14 cellular contexts compared by ENCODE assay signal in genomic region chr14:65433157-65433556, GRCh38. TPM values are rescaled to one million over a fixed set of nuclear protein-coding genes. Genes with fewer than 3 reads are reported as not detected.
DNase-seq lines count a peak whose midpoint lies in the region; ATAC-seq and TF ChIP-seq lines count a peak whose summit lies in the region.
"Had no signal": no experiment of that assay in that cellular context is flagged by ENCODE, and none has a peak within 500 bp of the region (broad histone marks: within the 10 kb centered on the region; RNA-seq: fewer than 3 reads in every experiment).

No MANE protein-coding gene starts in this region.

- H3K9me3 ChIP-seq in CD8-positive, alpha-beta T cell (ENCODE audit: low read length), result no peaks in the 10 kb centered on the region
- H3K9me3 ChIP-seq in endodermal cell (ENCODE audit: control insufficient read depth, low read length) (peaks cover 17% of the 10 kb centered on the region), right cardiac atrium (ENCODE audit: control insufficient read depth, low read length) (no peaks in the 10 kb centered on the region)
- H3K9me3 ChIP-seq: mucosa of descending colon, pancreas had no signal

- no peak overlapping the region for H2BK15ac ChIP-seq in mesendoderm (replicated peaks; ENCODE audit: low read depth)

- H4K5ac ChIP-seq in mesendoderm (ENCODE audit: low read length), result no peak overlapping the region

- H3K36me3 ChIP-seq in CD8-positive, alpha-beta T cell (ENCODE audit: insufficient read depth, low read length), result no peaks in the 10 kb centered on the region
- no peaks in the 10 kb centered on the region for H3K36me3 ChIP-seq in mesendoderm (ENCODE audit: control insufficient read depth, insufficient read depth, low read length)
- H3K36me3 ChIP-seq in endodermal cell (ENCODE audit: control insufficient read depth, insufficient read depth, low read length), result peaks cover 12% of the 10 kb centered on the region
- H3K36me3 ChIP-seq: pancreas, WERI-Rb-1 had no signal

- peaks cover 60% of the 10 kb centered on the region for H3K4me1 Mint-ChIP-seq in CD8-positive, alpha-beta T cell (ENCODE audit: low read depth)
- H3K4me1 Mint-ChIP-seq in activated B cell treated with CpG ODN at 0.5 μM for 24 hours (peaks cover 69% of the 10 kb centered on the region), endodermal cell (peaks cover 34% of the 10 kb centered on the region)

- CTCF ChIA-PET in CD8-positive, alpha-beta T cell (lab: Charles Lee), result interaction anchor here (1.0 kb wide), 1 partner anchor 21 kb away, joined by 3 read pairs; no protein-coding TSS in a partner anchor
- CTCF ChIA-PET in activated B cell treated with CpG ODN at 0.5 μM for 24 hours (lab: Charles Lee), result interaction anchor here (1.6 kb wide), 1 partner anchor 391 kb away, joined by 6 read pairs; no protein-coding TSS in a partner anchor

- no peak overlapping the region for H2BK5ac ChIP-seq in mesendoderm (ENCODE audit: low read length)

- H3K4me2 ChIP-seq in mesendoderm (ENCODE audit: low read length), result no peak overlapping the region

- H3K56ac ChIP-seq in mesendoderm (ENCODE audit: low read length), result no peak overlapping the region

- H3K79me1 ChIP-seq in mesendoderm (ENCODE audit: low read length), result peaks cover 4% of the 10 kb centered on the region

- H2AK5ac ChIP-seq in mesendoderm (ENCODE audit: low read length), result no peak overlapping the region

- H3K4me1 ChIP-seq in CD8-positive, alpha-beta T cell (ENCODE audit: insufficient read depth, low read length), result peaks cover 16% of the 10 kb centered on the region
- H3K4me1 ChIP-seq in mesendoderm (ENCODE audit: control insufficient read depth, low read depth, low read length) (peaks cover 2% of the 10 kb centered on the region), endodermal cell (ENCODE audit: control insufficient read depth, insufficient read depth, low read length) (peaks cover 9% of the 10 kb centered on the region), right cardiac atrium (ENCODE audit: control insufficient read depth, insufficient read depth, low read length) (peaks cover 3% of the 10 kb centered on the region)

- no peaks in the 10 kb centered on the region for H3K27me3 Mint-ChIP-seq in CD8-positive, alpha-beta T cell (ENCODE audit: low read depth)
- no peaks in the 10 kb centered on the region for H3K27me3 Mint-ChIP-seq in activated B cell treated with CpG ODN at 0.5 μM for 24 hours
- H3K27me3 Mint-ChIP-seq in endodermal cell (ENCODE audit: insufficient read depth), result no peaks in the 10 kb centered on the region

- no peak overlapping the region for H2BK120ac ChIP-seq in mesendoderm (ENCODE audit: low read depth, low read length)

- H3K9me3 Mint-ChIP-seq in CD8-positive, alpha-beta T cell, result peaks cover 3% of the 10 kb centered on the region
- H3K9me3 Mint-ChIP-seq in activated B cell treated with CpG ODN at 0.5 μM for 24 hours (peaks cover 6% of the 10 kb centered on the region), endodermal cell (peaks cover 15% of the 10 kb centered on the region)

- WGBS in mesendoderm (ENCODE audit: extremely low coverage, insufficient coverage, low lambda C conversion rate), result no CpG with 5 or more reads among the region's 2 CpGs
- WGBS in endodermal cell (ENCODE audit: insufficient coverage in 1 of 2, insufficient read length in 1 of 2), 2 experiments, result 84% methylated on average over 2 of the region's 2 CpGs; no CpG with 5 or more reads in 1 of the 2 experiments
- WGBS in right cardiac atrium, result 95% methylated on average over 2 of the region's 2 CpGs

- TF ChIP-seq CTCF in CD8-positive, alpha-beta T cell (IDR thresholded peaks at IDR 0.05), result no peak
- TF ChIP-seq CTCF in activated B cell treated with CpG ODN at 0.5 μM for 24 hours (IDR thresholded peaks at IDR 0.05) (no peak), endodermal cell (conservative IDR thresholded peaks at IDR 0.05) (no peak)

- H3K27me3 ChIP-seq in CD8-positive, alpha-beta T cell (ENCODE audit: insufficient read depth, low read length), result no peaks in the 10 kb centered on the region
- no peaks in the 10 kb centered on the region for H3K27me3 ChIP-seq in mesendoderm (ENCODE audit: insufficient read depth, low read length, poor library complexity)
- H3K27me3 ChIP-seq in endodermal cell (ENCODE audit: control insufficient read depth, insufficient read depth, low read length, poor library complexity, severe bottlenecking), result no peaks in the 10 kb centered on the region
- H3K27me3 ChIP-seq in right cardiac atrium (ENCODE audit: control insufficient read depth, insufficient read depth), result no peaks in the 10 kb centered on the region
- H3K27me3 ChIP-seq: pancreas, spleen had no signal

- H3K23ac ChIP-seq in mesendoderm (ENCODE audit: low read length), result no peak overlapping the region

- peak; percentile 42 for ATAC-seq in CD8-positive, alpha-beta T cell
- ATAC-seq in GM18907 (IDR thresholded peaks at IDR 0.05; ENCODE audit: unreplicated experiment), result peak; percentile 57
- ATAC-seq in activated B cell treated with CpG ODN at 0.5 μM for 24 hours (ENCODE audit: low read depth), result peak; percentile 58
- no peak for ATAC-seq in HG03457 (IDR thresholded peaks at IDR 0.05; ENCODE audit: unreplicated experiment)
- ATAC-seq in right cardiac atrium, result no peak
- no peak for ATAC-seq in HG03432 (IDR thresholded peaks at IDR 0.05; ENCODE audit: unreplicated experiment)
- ATAC-seq: mucosa of descending colon, pancreas had no signal

- H3K27ac Mint-ChIP-seq in CD8-positive, alpha-beta T cell, result no peak overlapping the region
- H3K27ac Mint-ChIP-seq in activated B cell treated with CpG ODN at 0.5 μM for 24 hours (peak overlapping the region; percentile 25), endodermal cell (no peak overlapping the region)

- H3K18ac ChIP-seq in mesendoderm (ENCODE audit: low read length), result peak overlapping the region; percentile 18

- no peak overlapping the region for H3K27ac ChIP-seq in CD8-positive, alpha-beta T cell (ENCODE audit: low read depth, low read length)
- H3K27ac ChIP-seq in mesendoderm (ENCODE audit: low read depth, low read length) (no peak overlapping the region), endodermal cell (ENCODE audit: low read depth, low read length) (no peak overlapping the region), right cardiac atrium (ENCODE audit: low read length) (no peak overlapping the region)
- H3K27ac ChIP-seq: pancreas, spleen, WERI-Rb-1 had no signal

- H3K4ac ChIP-seq in mesendoderm (ENCODE audit: low read depth, low read length), result no peak overlapping the region

- no peak overlapping the region for H3K9ac ChIP-seq in mesendoderm (ENCODE audit: low read length)
- H3K9ac ChIP-seq in endodermal cell (ENCODE audit: extremely low read depth, low read length, poor library complexity, severe bottlenecking), result no peak overlapping the region

- intact Hi-C loops in CD8-positive, alpha-beta T cell (cut with DNase I, micrococcal nuclease), result no loop called here
- intact Hi-C loops in activated B cell treated with CpG ODN at 0.5 μM for 24 hours (cut with micrococcal nuclease), result loop anchor here (5.0 kb wide), 1 partner anchor 39 kb away; no protein-coding TSS in a partner anchor
- intact Hi-C loops in right cardiac atrium (cut with DNase I), result no loop called here

- no peak for DNase-seq in CD8-positive, alpha-beta T cell
- DNase-seq in activated B cell treated with CpG ODN at 0.5 μM for 24 hours (no peak), mesendoderm (no peak), endodermal cell (no peak), right cardiac atrium (no peak)
- DNase-seq: mucosa of descending colon, NCI-H1930, NCI-H524 treated with DMSO at 0.1 percent for 48 hours, pancreas, spleen, WERI-Rb-1 had no signal

- no peak overlapping the region for H3K4me3 ChIP-seq in CD8-positive, alpha-beta T cell (ENCODE audit: low read depth, low read length)
- H3K4me3 ChIP-seq in mesendoderm (ENCODE audit: low read length), result no peak overlapping the region
- H3K4me3 ChIP-seq in endodermal cell (ENCODE audit: low read length), result no peak overlapping the region
- no peak overlapping the region for H3K4me3 ChIP-seq in right cardiac atrium (ENCODE audit: low read length)
- H3K4me3 ChIP-seq: mucosa of descending colon, pancreas, spleen had no signal

- no peak overlapping the region for H3K4me3 Mint-ChIP-seq in CD8-positive, alpha-beta T cell
- H3K4me3 Mint-ChIP-seq in activated B cell treated with CpG ODN at 0.5 μM for 24 hours (no peak overlapping the region), endodermal cell (no peak overlapping the region)

- peaks cover 25% of the 10 kb centered on the region for H3K36me3 Mint-ChIP-seq in CD8-positive, alpha-beta T cell
- peaks cover 34% of the 10 kb centered on the region for H3K36me3 Mint-ChIP-seq in activated B cell treated with CpG ODN at 0.5 μM for 24 hours (ENCODE audit: low read depth)
- peaks cover 9% of the 10 kb centered on the region for H3K36me3 Mint-ChIP-seq in endodermal cell (ENCODE audit: low read depth)

- POLR2A ChIA-PET in CD8-positive, alpha-beta T cell (lab: Charles Lee), result interaction anchor here (1.0 kb wide), 1 partner anchor 19 kb away, joined by 4 read pairs; no protein-coding TSS in a partner anchor
- POLR2A ChIA-PET in activated B cell treated with CpG ODN at 0.5 μM for 24 hours (lab: Charles Lee), result interaction anchor here (0.5 to 1.9 kb wide), 5 partner anchors 18 to 282 kb away, joined by 4 to 15 read pairs (median 5); partner anchors contain the start of gene FUT8

- peaks cover 3% of the 10 kb centered on the region for H3K79me2 ChIP-seq in mesendoderm (ENCODE audit: control insufficient read depth, insufficient read depth, low read length)

- H4K8ac ChIP-seq in mesendoderm (ENCODE audit: low read depth, low read length), result no peak overlapping the region

RNA-seq across cellular contexts. Expression of gene FUT8, which starts 20.6 kb away (rescaled TPM):
- total RNA-seq in CD8-positive, alpha-beta T cell, result 10 to 100 TPM; 38.3 to 38.5 TPM
- 115 and 123 TPM in 2 replicates for total RNA-seq in activated B cell treated with CpG ODN at 0.5 μM for 24 hours
- 13.2 TPM for polyA plus RNA-seq in mesendoderm (2013, experiment 1 of 2)
- polyA plus RNA-seq in mesendoderm (2013, experiment 2 of 2), result 13.6 TPM
- total RNA-seq in endodermal cell, result 10 to 100 TPM; 63.9 to 76.9 TPM
- 58.0 TPM for polyA plus RNA-seq in endodermal cell (2013, experiment 1 of 2)
- polyA plus RNA-seq in endodermal cell (2013, experiment 2 of 2), result 53.0 TPM
- 10 to 100 TPM; 12.0 to 16.9 (median 15.0) TPM for total RNA-seq in right cardiac atrium
- polyA plus RNA-seq in right cardiac atrium, result 5.2 TPM

Comparison
In these comparisons a context has a peak if more than half of its experiments do, and no peak if none do; other contexts are left out.
1. ATAC-seq: peak in CD8-positive, alpha-beta T cell (single experiment), GM18907 (single experiment) and activated B cell treated with CpG ODN at 0.5 μM for 24 hours (single experiment); none in HG03457 (single experiment), right cardiac atrium (0 of 2) and HG03432 (single experiment).